9 cellular contexts compared by ENCODE assay signal in the genomic region with DNA sequence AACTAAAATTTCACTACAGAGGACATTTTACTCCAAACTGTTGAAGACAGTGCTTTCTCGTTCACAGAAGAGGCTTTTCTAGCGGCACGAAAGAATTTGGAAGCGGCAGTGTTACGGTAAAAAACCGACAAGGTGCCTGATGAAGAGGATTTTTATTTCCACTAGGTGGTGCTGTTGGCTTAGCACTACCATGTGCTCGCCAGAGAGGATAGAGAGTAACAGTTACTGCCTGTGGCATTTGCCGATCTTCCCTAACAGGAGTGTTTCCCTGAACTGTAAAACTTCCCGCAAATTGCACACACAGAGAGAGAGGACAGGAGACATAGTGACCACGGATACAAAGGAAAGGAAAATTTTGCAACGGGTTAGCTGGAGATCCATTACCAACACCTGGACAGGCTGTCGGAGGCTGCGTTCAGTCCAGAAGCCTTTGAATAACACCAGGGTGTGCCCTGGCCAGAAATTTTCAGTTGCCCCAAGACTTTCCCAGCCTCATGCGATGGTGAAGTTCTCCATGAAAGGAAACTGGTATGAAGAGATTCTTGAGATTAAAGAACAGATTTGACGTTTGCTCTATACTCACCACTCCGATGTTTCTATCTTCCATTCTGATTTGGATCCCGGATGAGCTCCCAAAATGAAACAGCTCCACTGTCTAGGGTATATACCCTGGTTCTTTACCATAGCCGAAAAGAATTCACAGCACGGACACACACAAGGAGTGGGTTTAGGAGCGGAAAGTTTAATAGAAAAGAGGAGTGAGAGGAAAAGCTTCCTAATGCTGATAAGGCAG. TPM values are rescaled to one million over a fixed set of nuclear protein-coding genes. Genes with fewer than 3 reads are reported as not detected.
DNase-seq lines count a peak whose midpoint lies in the region; ATAC-seq and TF ChIP-seq lines count a peak whose summit lies in the region.
"Had no signal": no experiment of that assay in that cellular context is flagged by ENCODE, and none has a peak within 500 bp of the region (broad histone marks: within the 10 kb centered on the region; RNA-seq: fewer than 3 reads in every experiment).

No MANE protein-coding gene starts in this region.

- H3K4me2 ChIP-seq in HCT116 (ENCODE audit: low read length), result peak overlapping the region; percentile 70

- TF ChIP-seq CTCF in HCT116 (IDR thresholded peaks at IDR 0.05 in 2 of 3, conservative IDR thresholded peaks at IDR 0.05 in 1 of 3; ENCODE audit: borderline replicate concordance in 1 of 3, insufficient read depth in 1 of 3, low read depth in 2 of 3, low read length in 2 of 3) (peak; percentile 68 to 94 (median 81)), choroid plexus epithelial cell (conservative IDR thresholded peaks at IDR 0.05; ENCODE audit: low read depth, low read length) (peak; percentile 45), neural crest cell (conservative IDR thresholded peaks at IDR 0.05) (peak; percentile 70)

- H3K4me1 ChIP-seq in HCT116 (ENCODE audit: control insufficient read depth in 1 of 2, insufficient read depth in 2 of 2, low read length in 2 of 2), result peaks cover 0 to 8% of the 10 kb centered on the region in 2 experiments; a peak in 1 of 4 replicates

- no peaks in the 10 kb centered on the region for H3K36me3 Mint-ChIP-seq in neural crest cell (ENCODE audit: low read depth)

- H3K79me2 ChIP-seq in HCT116 (ENCODE audit: insufficient read depth, low read length), result no peaks in the 10 kb centered on the region

- no peaks in the 10 kb centered on the region for H3K9me2 ChIP-seq in HCT116 (ENCODE audit: insufficient read depth)

- H3K4me3 ChIP-seq in HCT116 (replicated peaks in 1 of 2; ENCODE audit: low read depth in 1 of 2, low read length in 2 of 2) (peak overlapping the region; percentile 1 to 33; a peak in 2 of 4 replicates), choroid plexus epithelial cell (ENCODE audit: low read depth, low read length) (no peak overlapping the region), H7 (ENCODE audit: insufficient read depth, low read depth, low read length) (no peak overlapping the region)

- H3K4me1 Mint-ChIP-seq in neural crest cell, result peaks cover 10% of the 10 kb centered on the region

- RAD21 ChIA-PET in HCT116 (lab: Charles Lee; ENCODE audit: low non-redundant PET in 1 of 2, low total read pairs in 2 of 2, uncharacterized antibody in 2 of 2, unreplicated experiment in 2 of 2), result interaction anchor here (0.5 to 1.5 kb wide), 3 partner anchors 124 to 1851 kb away, joined by 3 to 4 read pairs (median 4); no protein-coding TSS in a partner anchor

- H3K36me3 ChIP-seq in HCT116 (ENCODE audit: control insufficient read depth in 1 of 2, insufficient read depth in 2 of 2, low read length in 2 of 2), result no peaks in the 10 kb centered on the region
- H3K36me3 ChIP-seq in H7 (replicated peaks; ENCODE audit: control insufficient read depth, insufficient read depth, low read length), result peaks cover 12% of the 10 kb centered on the region

- peaks cover 3% of the 10 kb centered on the region for H3K9me3 Mint-ChIP-seq in neural crest cell

- BruUV-seq in HCT116 (replicated peaks; lab: Mats Ljungman, UMichigan), result no TSS peak

- peak overlapping the region; percentile 95 for H2AFZ ChIP-seq in HCT116 (ENCODE audit: low read depth, low read length, poor library complexity, severe bottlenecking)

- H3K27me3 ChIP-seq in HCT116 (ENCODE audit: insufficient read depth, low read length), result no peaks in the 10 kb centered on the region
- no peaks in the 10 kb centered on the region for H3K27me3 ChIP-seq in H7 (ENCODE audit: control insufficient read depth, insufficient read depth, low read length)

- ATAC-seq in HCT116 (peak; percentile 87), HG03469 (IDR thresholded peaks at IDR 0.05; ENCODE audit: unreplicated experiment) (no peak)

- H3K27ac Mint-ChIP-seq in neural crest cell (ENCODE audit: unreplicated experiment), result no peak overlapping the region
- H3K27ac Mint-ChIP-seq: naive B cell had no signal

- DNase-seq in Caki2 (ENCODE audit: low read depth) (peak; percentile 42), HCT116 (ENCODE audit: low read depth, low spot score) (peak; percentile 77), NCI-H748 treated with DMSO at 0.1 percent for 48 hours (lab: John Stamatoyannopoulos, UW) (peak; percentile 79), choroid plexus epithelial cell (ENCODE audit: low read depth) (peak; percentile 20), neural crest cell (ENCODE audit: low read depth, low spot score) (peak; percentile 28), H7 (no peak)
- no peak for DNase-seq in effector CD8-positive, alpha-beta T cell (lab: John Stamatoyannopoulos, UW)
- DNase-seq: naive B cell had no signal

- CTCF ChIA-PET in HCT116 (lab: Charles Lee), result interaction anchor here (0.7 to 3.9 kb wide), 5 partner anchors 24 to 124 kb away, joined by 3 to 49 read pairs (median 3); no protein-coding TSS in a partner anchor

- no peaks in the 10 kb centered on the region for H3K9me3 ChIP-seq in HCT116 (ENCODE audit: control insufficient read depth in 1 of 2, insufficient read depth in 1 of 2, low read depth in 1 of 2, low read length in 2 of 2)

- H3K27me3 Mint-ChIP-seq in neural crest cell (ENCODE audit: low read depth), result peaks cover 65% of the 10 kb centered on the region
- H3K27me3 Mint-ChIP-seq: naive B cell had no signal

- TF ChIP-seq POLR2A in HCT116 (IDR thresholded peaks at IDR 0.05; ENCODE audit: borderline replicate concordance, extremely low read depth, insufficient read depth, insufficient read length), result no peak

- H3K27ac ChIP-seq in HCT116 (ENCODE audit: low read depth, low read length), result no peak overlapping the region

- H3K9ac ChIP-seq in HCT116 (ENCODE audit: low read length), result no peak overlapping the region; the same call in 1 of the 2 replicates

- H3K4me3 Mint-ChIP-seq in neural crest cell, result no peak overlapping the region
- H3K4me3 Mint-ChIP-seq: naive B cell had no signal

- in situ Hi-C loops in Caki2 (cut with HindIII; ENCODE audit: low pct_unique_long_range_greater_than_20kb, low sequenced_read_pairs), result no loop called here

- POLR2A ChIA-PET in HCT116 (lab: Charles Lee), result no interaction called here

- intact Hi-C loops in HCT116 (cut with micrococcal nuclease), result loop anchor here (1.0 kb wide), 3 partner anchors 24 to 124 kb away; a partner anchor contains a TSS

- H4K20me1 ChIP-seq in HCT116 (ENCODE audit: insufficient read depth), result no peaks in the 10 kb centered on the region

- peak; percentile 96 for TF ChIP-seq RAD21 in HCT116 (IDR thresholded peaks at IDR 0.05; ENCODE audit: low read depth)

TF ChIP-seq in HCT116, 20 proteins besides CTCF, POLR2A, EP300 and RAD21:
- TF ChIP-seq, protein P1, sequence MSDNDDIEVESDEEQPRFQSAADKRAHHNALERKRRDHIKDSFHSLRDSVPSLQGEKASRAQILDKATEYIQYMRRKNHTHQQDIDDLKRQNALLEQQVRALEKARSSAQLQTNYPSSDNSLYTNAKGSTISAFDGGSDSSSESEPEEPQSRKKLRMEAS (IDR thresholded peaks at IDR 0.05), result peak; percentile 84
- TF ChIP-seq EZH2 (IDR thresholded peaks at IDR 0.05) (no peak), CBX3 (IDR thresholded peaks at IDR 0.05; ENCODE audit: low read depth) (peak; percentile 93), SIN3A (IDR thresholded peaks at IDR 0.05; ENCODE audit: low read depth) (no peak), CEBPB (IDR thresholded peaks at IDR 0.05; ENCODE audit: low read depth) (no peak)

RNA-seq across cellular contexts. Expression of a gene that starts 48.1 kb away (rescaled TPM):
- not detected in 2 replicates for total RNA-seq in Caki2 (2014; rRNA removed; shearing (Covaris generic); ENCODE audit: low replicate concordance)
- total RNA-seq in HCT116 (2021; ENCODE audit: unreplicated experiment) (1.5 TPM), neural crest cell (18.7 and 20.4 TPM in 2 replicates)
- polyA plus RNA-seq in HCT116 (2012), result 0.80 and 1.0 TPM in 2 replicates
- 27.6 and 29.3 TPM in 2 replicates for total RNA-seq in H7 (2014; rRNA removed; shearing (Covaris generic))

RNA-seq across cellular contexts. Expression of a gene that starts 50.5 kb away (rescaled TPM):
- total RNA-seq in Caki2 (2014; rRNA removed; shearing (Covaris generic); ENCODE audit: low replicate concordance), result not detected in 2 replicates
- total RNA-seq in HCT116 (2021; ENCODE audit: unreplicated experiment), result 0.89 TPM
- 1.1 and 1.6 TPM in 2 replicates for polyA plus RNA-seq in HCT116 (2012)
- 1.8 and 3.4 TPM in 2 replicates for total RNA-seq in neural crest cell
- total RNA-seq in H7 (2014; rRNA removed; shearing (Covaris generic)), result 3.6 and 4.9 TPM in 2 replicates

Comparison
In these comparisons a context has a peak if more than half of its experiments do, and no peak if none do; other contexts are left out.
1. DNase-seq: peak in Caki2 (single experiment), HCT116 (single experiment), NCI-H748 treated with DMSO at 0.1 percent for 48 hours (single experiment), choroid plexus epithelial cell (single experiment) and neural crest cell (single experiment); none in effector CD8-positive, alpha-beta T cell (single experiment) and H7 (single experiment).
2. H3K4me3 ChIP-seq: peak in HCT116 (2 of 2); none in choroid plexus epithelial cell (single experiment) and H7 (single experiment).
3. Peak in every context shown above with its lines, with median percentiles within 50 percentile points of each other: CTCF ChIP-seq.